In genomic region chr20:34676642-34677373, GRCh38 we compare ENCODE assay signal across 8 cellular contexts. TPM values are rescaled to one million over a fixed set of nuclear protein-coding genes. Genes with fewer than 3 reads are reported as not detected.
DNase-seq lines count a peak whose midpoint lies in the region; ATAC-seq, FAIRE-seq and TF ChIP-seq lines count a peak whose summit lies in the region.

A gene with protein sequence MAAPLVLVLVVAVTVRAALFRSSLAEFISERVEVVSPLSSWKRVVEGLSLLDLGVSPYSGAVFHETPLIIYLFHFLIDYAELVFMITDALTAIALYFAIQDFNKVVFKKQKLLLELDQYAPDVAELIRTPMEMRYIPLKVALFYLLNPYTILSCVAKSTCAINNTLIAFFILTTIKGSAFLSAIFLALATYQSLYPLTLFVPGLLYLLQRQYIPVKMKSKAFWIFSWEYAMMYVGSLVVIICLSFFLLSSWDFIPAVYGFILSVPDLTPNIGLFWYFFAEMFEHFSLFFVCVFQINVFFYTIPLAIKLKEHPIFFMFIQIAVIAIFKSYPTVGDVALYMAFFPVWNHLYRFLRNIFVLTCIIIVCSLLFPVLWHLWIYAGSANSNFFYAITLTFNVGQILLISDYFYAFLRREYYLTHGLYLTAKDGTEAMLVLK (minus strand): TSS chr20:34677092. CDS start chr20:34677085, 7 bp downstream.

- POLR2A ChIA-PET in H1 (lab: Charles Lee; ENCODE audit: partially characterized antibody): interaction anchor here (1.3 to 2.1 kb wide), 3 partner anchors 13 to 313 kb away, joined by 3 to 8 read pairs (median 4); partner anchors contain the start of gene TP53INP2

- H3K9ac ChIP-seq in H1 (replicated peaks in 1 of 4; ENCODE audit: extremely low read depth in 1 of 4, low read depth in 3 of 4, low read length in 3 of 4): peak within 1 kb of the TSS in 3 of 4 experiments; percentile 38 to 77 (median 45); a peak in 6 of 7 replicates
- H3K9ac ChIP-seq in mesendoderm (ENCODE audit: low read length): peak within 1 kb of the TSS; percentile 89

- H2BK5ac ChIP-seq in H1 (ENCODE audit: low read depth, low read length) (peak within 1 kb of the TSS; percentile 44; the same call in 1 of the 2 replicates), mesendoderm (ENCODE audit: low read length) (no peak within 1 kb of the TSS)

- H2BK12ac ChIP-seq in H1 (ENCODE audit: low read depth, low read length): no peak within 1 kb of the TSS

- peak within 1 kb of the TSS; percentile 71 for H3K18ac ChIP-seq in H1 (ENCODE audit: extremely low read depth, low read length)
- peak within 1 kb of the TSS; percentile 35 for H3K18ac ChIP-seq in mesendoderm (ENCODE audit: low read length)

- no peaks in the 10 kb centered on the region for H3K9me3 ChIP-seq in H1 (ENCODE audit: insufficient read depth in 2 of 2, low read depth in 1 of 2, low read length in 1 of 2)

- FAIRE-seq in H1 (lab: Jason Lieb, UNC): no peak

- H3K23me2 ChIP-seq in H1 (ENCODE audit: low read depth, low read length): no peaks in the 10 kb centered on the region; the same call in 1 of the 2 replicates

- no peak for TF ChIP-seq RAD21 in H1 (IDR thresholded peaks at IDR 0.05 in 1 of 2, conservative IDR thresholded peaks at IDR 0.05 in 1 of 2; ENCODE audit: low read depth in 2 of 2, low read length in 2 of 2)

- peak; percentile 91 for ATAC-seq in GM21360 (IDR thresholded peaks at IDR 0.05; ENCODE audit: unreplicated experiment)

- H2BK20ac ChIP-seq in H1 (ENCODE audit: low read length): no peak within 1 kb of the TSS

- no peak for TF ChIP-seq EP300 in H1 (IDR thresholded peaks at IDR 0.05; ENCODE audit: borderline replicate concordance in 1 of 2, low read depth in 2 of 2, low read length in 2 of 2)

- peak within 1 kb of the TSS; percentile 94 for H2AFZ ChIP-seq in H1 (ENCODE audit: low read length)

- H2AK5ac ChIP-seq in H1 (ENCODE audit: low read depth, low read length): no peak within 1 kb of the TSS
- H2AK5ac ChIP-seq in mesendoderm (ENCODE audit: low read length): no peak within 1 kb of the TSS

- H3K27ac ChIP-seq in H1 (ENCODE audit: low read depth, low read length): no peak within 1 kb of the TSS
- peak within 1 kb of the TSS; percentile 63 for H3K27ac ChIP-seq in mesendoderm (ENCODE audit: low read depth, low read length)

- TF ChIP-seq CTCF in H1 (IDR thresholded peaks at IDR 0.05; ENCODE audit: control extremely low read depth in 1 of 3, insufficient read depth in 1 of 3, low read depth in 1 of 3, low read length in 3 of 3): 0 out of 4 replicates have a peak, but pooled peaks of 1 of the 3 experiments have one; percentile 4

- H3K27me3 ChIP-seq in H1 (replicated peaks in 1 of 4; ENCODE audit: control insufficient read depth in 3 of 4, extremely low read depth in 1 of 4, insufficient read depth in 3 of 4, low read length in 3 of 4): no peaks in the 10 kb centered on the region
- H3K27me3 ChIP-seq in mesendoderm (ENCODE audit: insufficient read depth, low read length, poor library complexity): no peaks in the 10 kb centered on the region

- no peak within 1 kb of the TSS for H4K91ac ChIP-seq in H1 (replicated peaks; ENCODE audit: insufficient read length, low read length)

- H3K79me1 ChIP-seq in H1 (ENCODE audit: low read depth, low read length) (no peaks in the 10 kb centered on the region), mesendoderm (ENCODE audit: low read length) (no peaks in the 10 kb centered on the region)

- CTCF ChIA-PET in H1 (lab: Charles Lee; ENCODE audit: partially characterized antibody): interaction anchor here (1.8 kb wide), 1 partner anchor 31 kb away, joined by 6 read pairs; no protein-coding TSS in a partner anchor

- H4K5ac ChIP-seq in H1 (ENCODE audit: insufficient read length, low read depth, low read length): peak within 1 kb of the TSS; percentile 58
- H4K5ac ChIP-seq in mesendoderm (ENCODE audit: low read length): peak within 1 kb of the TSS; percentile 87

- H3K23ac ChIP-seq in H1 (ENCODE audit: insufficient read length) (no peak within 1 kb of the TSS), mesendoderm (ENCODE audit: low read length) (no peak within 1 kb of the TSS)

- H3K4me3 ChIP-seq in H1 (ENCODE audit: extremely low read depth in 1 of 4, insufficient read depth in 2 of 4, low read depth in 3 of 4, low read length in 4 of 4): peak within 1 kb of the TSS; percentile 68 to 82 (median 78)
- H3K4me3 ChIP-seq in mesendoderm (ENCODE audit: low read length): peak within 1 kb of the TSS; percentile 91

- H3K4ac ChIP-seq in H1 (replicated peaks; ENCODE audit: insufficient read length, low read depth, low read length) (no peak within 1 kb of the TSS), mesendoderm (ENCODE audit: low read depth, low read length) (no peak within 1 kb of the TSS)

- peak; percentile 96 for DNase-seq in COR-L47 (lab: John Stamatoyannopoulos, UW)
- peak; percentile 94 for DNase-seq in HT1080 (ENCODE audit: low read depth)
- DNase-seq in NOMO-1 treated with DMSO at 0.1 percent for 48 hours (lab: John Stamatoyannopoulos, UW; ENCODE audit: unreplicated experiment): peak; percentile 97
- DNase-seq in activated CD8-positive, alpha-beta memory T cell treated with anti-CD3 and anti-CD28 coated beads for 48 hours (ENCODE audit: low read depth in 2 of 3, low spot score in 2 of 3): peak; percentile 81 to 96 (median 83)
- DNase-seq in H1 (ENCODE audit: low read depth in 1 of 2, low spot score in 2 of 2): peak; percentile 74 to 91
- peak; percentile 96 for DNase-seq in mesendoderm
- DNase-seq in stimulated activated CD8-positive, alpha-beta memory T cell treated with anti-CD3 and anti-CD28 coated beads, Interleukin-15, amount 100 ng/mL, for 1 hour (ENCODE audit: low read depth): peak; percentile 87

- H2BK15ac ChIP-seq in H1 (ENCODE audit: low read length) (no peak within 1 kb of the TSS), mesendoderm (replicated peaks; ENCODE audit: low read depth) (no peak within 1 kb of the TSS)

- H4K20me1 ChIP-seq in H1 (replicated peaks in 1 of 2; ENCODE audit: control insufficient read depth in 1 of 2, insufficient read depth in 2 of 2, low read length in 2 of 2): no peaks in the 10 kb centered on the region

- WGBS in H1 (ENCODE audit: extremely low coverage in 1 of 2, insufficient coverage in 1 of 2, insufficient read length in 1 of 2, insufficient replicate concordance in 2 of 2, low coverage in 1 of 2, low lambda C conversion rate in 2 of 2, missing lambda C conversion rate in 1 of 2), 2 experiments: 3% methylated on average over 54 of the region's 64 CpGs; no CpG with 5 or more reads in 1 of the 2 experiments
- WGBS in mesendoderm (ENCODE audit: extremely low coverage, insufficient coverage, low lambda C conversion rate): no CpG with 5 or more reads among the region's 64 CpGs

- H4K8ac ChIP-seq in H1 (ENCODE audit: extremely low read depth, insufficient read depth, low read length) (peak within 1 kb of the TSS; percentile 90), mesendoderm (ENCODE audit: low read depth, low read length) (no peak within 1 kb of the TSS)

- H3K4me2 ChIP-seq in H1 (ENCODE audit: insufficient read depth in 1 of 2, low read depth in 2 of 2, low read length in 2 of 2) (peak within 1 kb of the TSS; percentile 67 to 69), mesendoderm (ENCODE audit: low read length) (peak within 1 kb of the TSS; percentile 87)

- H2BK120ac ChIP-seq in H1 (replicated peaks; ENCODE audit: low read depth, low read length): no peak within 1 kb of the TSS
- no peak within 1 kb of the TSS for H2BK120ac ChIP-seq in mesendoderm (ENCODE audit: low read depth, low read length)

- H3K4me1 ChIP-seq in H1 (replicated peaks in 1 of 4; ENCODE audit: control insufficient read depth in 3 of 4, insufficient read depth in 4 of 4, low read length in 3 of 4): no peaks in the 10 kb centered on the region
- no peaks in the 10 kb centered on the region for H3K4me1 ChIP-seq in mesendoderm (ENCODE audit: control insufficient read depth, low read depth, low read length)

- H3K14ac ChIP-seq in H1 (ENCODE audit: insufficient read length): no peak within 1 kb of the TSS

- H3K56ac ChIP-seq in H1 (replicated peaks; ENCODE audit: insufficient read length, low read depth, low read length) (peak within 1 kb of the TSS; percentile 59), mesendoderm (ENCODE audit: low read length) (peak within 1 kb of the TSS; percentile 96)

- H3K36me3 ChIP-seq in H1 (ENCODE audit: control insufficient read depth in 2 of 4, insufficient read depth in 4 of 4, low read length in 3 of 4) (no peaks in the 10 kb centered on the region), mesendoderm (ENCODE audit: control insufficient read depth, insufficient read depth, low read length) (no peaks in the 10 kb centered on the region)

- peak; percentile 50 to 65; a peak in 2 of 3 replicates for TF ChIP-seq POLR2A in H1 (IDR thresholded peaks at IDR 0.05; ENCODE audit: control extremely low read depth in 1 of 2, low read depth in 2 of 2, low read length in 2 of 2)

- H3K79me2 ChIP-seq in H1 (ENCODE audit: control insufficient read depth in 1 of 2, insufficient read depth in 2 of 2, low read length in 2 of 2) (peaks cover 0 to 19% of the 10 kb centered on the region in 2 experiments; a peak in 2 of 4 replicates), mesendoderm (ENCODE audit: control insufficient read depth, insufficient read depth, low read length) (no peaks in the 10 kb centered on the region)

TF ChIP-seq in H1, 55 proteins besides CTCF, POLR2A, EP300 and RAD21 (continues in another document):
- TF ChIP-seq POLR2AphosphoS5 (IDR thresholded peaks at IDR 0.05; ENCODE audit: low read depth, low read length) (peak; percentile 73), CREB1 (IDR thresholded peaks at IDR 0.05) (peak; percentile 97), TAF7 (optimal IDR thresholded peaks at IDR 0.05; ENCODE audit: borderline replicate concordance, low read depth, low read length) (no peak)
- TF ChIP-seq, protein P1, sequence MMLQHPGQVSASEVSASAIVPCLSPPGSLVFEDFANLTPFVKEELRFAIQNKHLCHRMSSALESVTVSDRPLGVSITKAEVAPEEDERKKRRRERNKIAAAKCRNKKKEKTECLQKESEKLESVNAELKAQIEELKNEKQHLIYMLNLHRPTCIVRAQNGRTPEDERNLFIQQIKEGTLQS (IDR thresholded peaks at IDR 0.05; ENCODE audit: insufficient read depth, low read depth, low read length): peak; percentile 89

RNA-seq across cellular contexts. Expression of the gene that starts here (rescaled TPM):
- 18.1 and 20.8 TPM in 2 replicates for total RNA-seq in HT1080 (2014; rRNA removed; shearing (Covaris generic))
- 33.6 and 35.0 TPM in 2 replicates for polyA plus RNA-seq in HT1080 (2015; cell fraction: cytosol; rRNA removed)
- polyA plus RNA-seq in HT1080 (2015; cell fraction: nucleus; rRNA removed): 49.4 and 50.6 TPM in 2 replicates
- total RNA-seq in H1 (2021; fragmentation: NEBNext Ultra II Directional; extraction: Animal tissue kit (Norgen Biotek cat#: 25700)): 27.9 and 28.3 TPM in 2 replicates
- 80.9 and 117 TPM in 2 replicates for polyA plus RNA-seq in H1 (2011; rRNA removed)
- polyA plus RNA-seq in H1 (2011; cell fraction: cytosol; rRNA removed): 64.1 TPM
- 33.7 TPM for polyA plus RNA-seq in H1 (2011; cell fraction: nucleus; rRNA removed)
- 31.2 to 32.5 TPM (median 31.9 TPM) in 4 replicates for polyA plus RNA-seq in H1 (2012, experiment 1 of 2)
- 32.1 TPM for polyA plus RNA-seq in H1 (2012, experiment 2 of 2)
- 72.9 TPM for polyA plus RNA-seq in H1 (2013, experiment 1 of 2)
- polyA plus RNA-seq in H1 (2013, experiment 2 of 2): 73.5 TPM
- 73.7 and 78.8 TPM in 2 replicates for polyA minus RNA-seq in H1 (2011; rRNA and poly(A)+ RNA removed)
- polyA minus RNA-seq in H1 (2011; cell fraction: cytosol; rRNA and poly(A)+ RNA removed): 20.8 TPM
- polyA minus RNA-seq in H1 (2011; cell fraction: nucleus; rRNA and poly(A)+ RNA removed): 27.6 TPM
- 28.5 TPM for polyA plus RNA-seq in mesendoderm (2013, experiment 1 of 2)
- 28.7 TPM for polyA plus RNA-seq in mesendoderm (2013, experiment 2 of 2)
